In genomic region chr12:89333564-89334252, GRCh38 we compare ENCODE assay signal across 8 cellular contexts. TPM values are rescaled to one million over a fixed set of nuclear protein-coding genes. Genes with fewer than 3 reads are reported as not detected.
A peak's percentile ranks its signal among the peaks of the same experiment; 100 is the strongest.
DNase-seq lines count a peak whose midpoint lies in the region; ATAC-seq and TF ChIP-seq lines count a peak whose summit lies in the region.

No MANE protein-coding gene starts in this region.

- DNase-seq in UCSD-AML1 (lab: John Stamatoyannopoulos, UW; ENCODE audit: unreplicated experiment) (peak; percentile 33), lower lobe of right lung (peak; percentile 55), glomerular visceral epithelial cell (ENCODE audit: extremely low spot score) (no peak), esophagus muscularis mucosa (ENCODE audit: extremely low spot score) (no peak), cerebellar nuclear complex (lab: John Stamatoyannopoulos, UW) (no peak)
- no peak for DNase-seq in NK-92 treated with Interleukin-12 subunit alpha and Interleukin-12 subunit beta, amount 100 ng/mL, for 24 hours (lab: John Stamatoyannopoulos, UW)

- H3K9me3 ChIP-seq in lower lobe of right lung (peaks cover 13% of the 10 kb centered on the region), esophagus muscularis mucosa (peaks cover 0 to 13% (median 2%) of the 10 kb centered on the region in 4 donors)

- peak; percentile 89 for ATAC-seq in GM18508 (IDR thresholded peaks at IDR 0.05; ENCODE audit: insufficient read depth, unreplicated experiment)
- peak; percentile 56 for ATAC-seq in HG02884 (IDR thresholded peaks at IDR 0.05; ENCODE audit: unreplicated experiment)
- peak; percentile 76 to 91 for ATAC-seq in lower lobe of right lung

- WGBS in esophagus muscularis mucosa = 72% methylated on average over 4 of the region's 4 CpGs

- H3K4me3 ChIP-seq in lower lobe of right lung (no peak overlapping the region), esophagus muscularis mucosa (no peak overlapping the region)

- intact Hi-C loops in lower lobe of right lung (cut with DNase I) (no loop called here), esophagus muscularis mucosa (cut with DNase I) (no loop called here)

- TF ChIP-seq EP300 in esophagus muscularis mucosa (IDR thresholded peaks at IDR 0.05) = no peak

- peaks cover 33% of the 10 kb centered on the region for H3K4me1 ChIP-seq in lower lobe of right lung
- peaks cover 0 to 7% (median 0%) of the 10 kb centered on the region in 4 donors for H3K4me1 ChIP-seq in esophagus muscularis mucosa

- H3K36me3 ChIP-seq in lower lobe of right lung (no peaks in the 10 kb centered on the region), esophagus muscularis mucosa (no peaks in the 10 kb centered on the region)

- H3K27ac ChIP-seq in lower lobe of right lung = peak overlapping the region; percentile 3
- H3K27ac ChIP-seq in esophagus muscularis mucosa (replicated peaks in 1 of 4) = no peak overlapping the region

- H3K27me3 ChIP-seq in lower lobe of right lung (ENCODE audit: low read depth) = no peaks in the 10 kb centered on the region
- no peaks in the 10 kb centered on the region for H3K27me3 ChIP-seq in esophagus muscularis mucosa

- TF ChIP-seq CTCF in lower lobe of right lung (IDR thresholded peaks at IDR 0.05) = no peak
- no peak for TF ChIP-seq CTCF in esophagus muscularis mucosa (IDR thresholded peaks at IDR 0.05)

- TF ChIP-seq POLR2A in esophagus muscularis mucosa (IDR thresholded peaks at IDR 0.05; ENCODE audit: low read depth) = no peak

RNA-seq across cellular contexts. Expression of gene DUSP6, which starts 18.6 kb away (rescaled TPM):
- total RNA-seq in lower lobe of right lung (196 TPM), esophagus muscularis mucosa (100 to 1,000 TPM in 1 of 4 donors, 10 to 100 TPM in 3; 62.2 to 108 (median 77.4) TPM)

Comparison
In these comparisons a context has a peak if more than half of its experiments do, and no peak if none do; other contexts are left out.
1. DNase-seq: peak in UCSD-AML1 (single experiment) and lower lobe of right lung (single experiment); none in glomerular visceral epithelial cell (single experiment), esophagus muscularis mucosa (single experiment), NK-92 treated with Interleukin-12 subunit alpha and Interleukin-12 subunit beta, amount 100 ng/mL, for 24 hours (single experiment) and cerebellar nuclear complex (0 of 2).
2. Peak in every context shown above with its lines, with median percentiles within 50 percentile points of each other: ATAC-seq.